In the genomic region with DNA sequence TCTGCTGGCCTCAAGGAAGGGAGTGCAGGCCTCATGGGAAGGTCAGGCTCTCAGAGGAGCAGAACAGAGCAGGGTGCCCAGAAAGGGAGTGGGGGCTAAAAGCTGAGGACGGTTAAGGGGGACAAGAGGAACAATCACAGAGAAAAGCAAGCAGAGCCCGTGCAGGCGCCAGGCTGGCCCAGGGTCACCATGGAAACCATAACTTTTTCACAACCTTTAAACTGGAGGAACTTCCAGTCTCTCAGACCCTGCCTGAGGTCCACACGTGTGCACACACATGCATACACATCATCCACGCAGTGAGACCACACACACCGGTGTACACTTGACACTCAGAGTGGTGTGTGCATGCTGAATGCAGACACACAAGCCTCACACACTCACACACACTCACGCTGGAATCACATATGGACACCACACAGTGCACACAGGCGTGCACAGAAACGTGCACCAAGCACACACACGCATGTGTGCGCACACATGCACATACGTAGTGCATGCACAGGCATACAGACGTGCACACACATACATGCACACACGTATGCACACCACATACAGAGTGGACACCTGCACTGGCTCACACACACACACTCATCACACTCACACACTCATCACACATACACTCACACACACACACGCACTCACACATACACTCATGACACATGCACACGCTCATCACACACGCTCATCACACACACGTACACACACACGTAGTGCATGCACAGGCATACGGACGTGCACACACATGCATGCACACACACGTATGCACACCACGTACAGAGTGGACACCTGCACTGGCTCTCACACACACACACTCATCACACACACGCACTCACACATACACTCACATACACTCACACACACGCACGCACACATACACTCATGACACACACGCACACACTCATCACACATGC, we compare ENCODE assay signal across 14 cellular contexts. TPM values are rescaled to one million over a fixed set of nuclear protein-coding genes. Genes with fewer than 3 reads are reported as not detected.
DNase-seq lines count a peak whose midpoint lies in the region; ATAC-seq and TF ChIP-seq lines count a peak whose summit lies in the region.
"Had no signal": no experiment of that assay in that cellular context is flagged by ENCODE, and none has a peak within 500 bp of the region (broad histone marks: within the 10 kb centered on the region; RNA-seq: fewer than 3 reads in every experiment).

No MANE protein-coding gene starts in this region.

- TF ChIP-seq CTCF in lower lobe of right lung (IDR thresholded peaks at IDR 0.05) (no peak), type B pancreatic cell (conservative IDR thresholded peaks at IDR 0.05) (no peak), glutamatergic neuron (IDR thresholded peaks at IDR 0.05; ENCODE audit: partially characterized antibody, unreplicated experiment) (no peak)

- H3K27ac ChIP-seq in lower lobe of right lung, result no peak overlapping the region
- H3K27ac ChIP-seq: 22Rv1 had no signal

- H3K9me3 Mint-ChIP-seq in activated T-helper 2 cell treated with anti-CD3 and anti-CD28 coated beads, Interferon-gamma antibody, Interleukin-2, Interleukin-4, amounts not matched to agents 10 μg/mL and 5 μg/mL and 100 μg/mL, durations not matched to agents 14 hours and 24 hours and 36 hours, result no peaks in the 10 kb centered on the region
- H3K9me3 Mint-ChIP-seq in type B pancreatic cell (no peaks in the 10 kb centered on the region), glutamatergic neuron (ENCODE audit: unreplicated experiment) (peaks cover under 1% of the 10 kb centered on the region)
- H3K9me3 Mint-ChIP-seq: activated T-cell treated with anti-CD3 and anti-CD28 coated beads, Interleukin-2, amount 50 U/mL, for 24 hours; central memory CD8-positive, alpha-beta T cell; T-helper 2 cell treated with Interferon-gamma antibody and Interleukin-4, amounts not matched to agents 5 μg/mL and 100 μg/mL, for 36 hours had no signal

- no peaks in the 10 kb centered on the region for H3K27me3 ChIP-seq in lower lobe of right lung (ENCODE audit: low read depth)

- DNase-seq in DMS79 treated with DMSO at 0.1 percent for 48 hours (lab: John Stamatoyannopoulos, UW), result peak; percentile 25
- DNase-seq in DMS79 (lab: John Stamatoyannopoulos, UW), result no peak
- peak; percentile 4 for DNase-seq in activated T-helper 2 cell treated with anti-CD3 and anti-CD28 coated beads, Interferon-gamma antibody, Interleukin-2, Interleukin-4, amounts not matched to agents 10 μg/mL and 5 μg/mL and 100 μg/mL, durations not matched to agents 14 hours and 24 hours and 36 hours (ENCODE audit: low spot score)
- DNase-seq in lower lobe of right lung, result no peak
- peak; percentile 70 for DNase-seq in type B pancreatic cell (ENCODE audit: extremely low spot score, unreplicated experiment)
- no peak for DNase-seq in glutamatergic neuron
- no peak for DNase-seq in DMS53 (lab: John Stamatoyannopoulos, UW)

- no peak overlapping the region for H3K4me3 Mint-ChIP-seq in activated T-helper 2 cell treated with anti-CD3 and anti-CD28 coated beads, Interferon-gamma antibody, Interleukin-2, Interleukin-4, amounts not matched to agents 10 μg/mL and 5 μg/mL and 100 μg/mL, durations not matched to agents 14 hours and 24 hours and 36 hours (ENCODE audit: low read depth)
- H3K4me3 Mint-ChIP-seq in type B pancreatic cell, result no peak overlapping the region
- H3K4me3 Mint-ChIP-seq in glutamatergic neuron (ENCODE audit: unreplicated experiment), result no peak overlapping the region
- H3K4me3 Mint-ChIP-seq: activated T-cell treated with anti-CD3 and anti-CD28 coated beads, Interleukin-2, amount 50 U/mL, for 24 hours; central memory CD8-positive, alpha-beta T cell; T-helper 2 cell treated with Interferon-gamma antibody and Interleukin-4, amounts not matched to agents 5 μg/mL and 100 μg/mL, for 36 hours had no signal

- intact Hi-C loops in activated T-helper 2 cell treated with anti-CD3 and anti-CD28 coated beads, Interferon-gamma antibody, Interleukin-2, Interleukin-4, amounts not matched to agents 10 μg/mL and 5 μg/mL and 100 μg/mL, durations not matched to agents 14 hours and 24 hours and 36 hours (cut with micrococcal nuclease), result no loop called here
- intact Hi-C loops in lower lobe of right lung (cut with DNase I), result no loop called here

- H3K4me3 ChIP-seq in lower lobe of right lung, result no peak overlapping the region

- no peaks in the 10 kb centered on the region for H3K36me3 Mint-ChIP-seq in activated T-helper 2 cell treated with anti-CD3 and anti-CD28 coated beads, Interferon-gamma antibody, Interleukin-2, Interleukin-4, amounts not matched to agents 10 μg/mL and 5 μg/mL and 100 μg/mL, durations not matched to agents 14 hours and 24 hours and 36 hours (ENCODE audit: low read depth)
- H3K36me3 Mint-ChIP-seq in type B pancreatic cell, result no peaks in the 10 kb centered on the region
- H3K36me3 Mint-ChIP-seq in glutamatergic neuron (ENCODE audit: unreplicated experiment), result no peaks in the 10 kb centered on the region

- H3K27ac Mint-ChIP-seq in activated T-helper 2 cell treated with anti-CD3 and anti-CD28 coated beads, Interferon-gamma antibody, Interleukin-2, Interleukin-4, amounts not matched to agents 10 μg/mL and 5 μg/mL and 100 μg/mL, durations not matched to agents 14 hours and 24 hours and 36 hours, result no peak overlapping the region
- H3K27ac Mint-ChIP-seq in type B pancreatic cell, result no peak overlapping the region
- H3K27ac Mint-ChIP-seq in glutamatergic neuron (ENCODE audit: unreplicated experiment), result no peak overlapping the region
- H3K27ac Mint-ChIP-seq: activated T-cell treated with anti-CD3 and anti-CD28 coated beads, Interleukin-2, amount 50 U/mL, for 24 hours; T-helper 2 cell treated with Interferon-gamma antibody and Interleukin-4, amounts not matched to agents 5 μg/mL and 100 μg/mL, for 36 hours had no signal

- ATAC-seq in lower lobe of right lung (peak; percentile 4 to 30), HG03521 (IDR thresholded peaks at IDR 0.05; ENCODE audit: unreplicated experiment) (no peak)

- H3K9me3 ChIP-seq in lower lobe of right lung, result no peaks in the 10 kb centered on the region

- no peaks in the 10 kb centered on the region for H3K4me1 Mint-ChIP-seq in activated T-helper 2 cell treated with anti-CD3 and anti-CD28 coated beads, Interferon-gamma antibody, Interleukin-2, Interleukin-4, amounts not matched to agents 10 μg/mL and 5 μg/mL and 100 μg/mL, durations not matched to agents 14 hours and 24 hours and 36 hours (ENCODE audit: low read depth)
- H3K4me1 Mint-ChIP-seq in type B pancreatic cell (ENCODE audit: unreplicated experiment) (no peaks in the 10 kb centered on the region), glutamatergic neuron (ENCODE audit: low read depth, unreplicated experiment) (peaks cover 2% of the 10 kb centered on the region)
- H3K4me1 Mint-ChIP-seq: central memory CD8-positive, alpha-beta T cell had no signal

- H3K36me3 ChIP-seq in lower lobe of right lung, result no peaks in the 10 kb centered on the region

- H3K4me1 ChIP-seq in lower lobe of right lung, result peaks cover 36% of the 10 kb centered on the region

- H3K27me3 Mint-ChIP-seq in activated T-helper 2 cell treated with anti-CD3 and anti-CD28 coated beads, Interferon-gamma antibody, Interleukin-2, Interleukin-4, amounts not matched to agents 10 μg/mL and 5 μg/mL and 100 μg/mL, durations not matched to agents 14 hours and 24 hours and 36 hours (ENCODE audit: low read depth), result no peaks in the 10 kb centered on the region
- no peaks in the 10 kb centered on the region for H3K27me3 Mint-ChIP-seq in type B pancreatic cell
- H3K27me3 Mint-ChIP-seq in glutamatergic neuron (ENCODE audit: unreplicated experiment), result peaks cover 1% of the 10 kb centered on the region
- H3K27me3 Mint-ChIP-seq: activated T-cell treated with anti-CD3 and anti-CD28 coated beads, Interleukin-2, amount 50 U/mL, for 24 hours; central memory CD8-positive, alpha-beta T cell had no signal

RNA-seq across cellular contexts. Expression of gene SNED1, which starts 37.2 kb away (rescaled TPM):
- total RNA-seq in activated T-helper 2 cell treated with anti-CD3 and anti-CD28 coated beads, Interferon-gamma antibody, Interleukin-2, Interleukin-4, amounts not matched to agents 10 μg/mL and 5 μg/mL and 100 μg/mL, durations not matched to agents 14 hours and 24 hours and 36 hours, result 1.5 and 1.7 TPM in 2 replicates
- total RNA-seq in lower lobe of right lung (36.2 TPM), type B pancreatic cell (ENCODE audit: low replicate concordance) (9.7 and 140 TPM in 2 replicates), glutamatergic neuron (ENCODE audit: unreplicated experiment) (2.8 TPM)

RNA-seq across cellular contexts. Expression of gene CROCC2, which starts 55.1 kb away (rescaled TPM):
- not detected in 2 replicates for total RNA-seq in activated T-helper 2 cell treated with anti-CD3 and anti-CD28 coated beads, Interferon-gamma antibody, Interleukin-2, Interleukin-4, amounts not matched to agents 10 μg/mL and 5 μg/mL and 100 μg/mL, durations not matched to agents 14 hours and 24 hours and 36 hours
- total RNA-seq in lower lobe of right lung (3.4 TPM), type B pancreatic cell (ENCODE audit: low replicate concordance) (0.68 and 0.98 TPM in 2 replicates), glutamatergic neuron (ENCODE audit: unreplicated experiment) (not detected)
- total RNA-seq: left cardiac atrium, pulmonary artery endothelial cell had no signal

Comparison
In these comparisons a context has a peak if more than half of its experiments do, and no peak if none do; other contexts are left out.
1. DNase-seq: peak in DMS79 treated with DMSO at 0.1 percent for 48 hours (single experiment), activated T-helper 2 cell treated with anti-CD3 and anti-CD28 coated beads, Interferon-gamma antibody, Interleukin-2, Interleukin-4, amounts not matched to agents 10 μg/mL and 5 μg/mL and 100 μg/mL, durations not matched to agents 14 hours and 24 hours and 36 hours (single experiment) and type B pancreatic cell (single experiment); none in DMS79 (single experiment), lower lobe of right lung (single experiment), glutamatergic neuron (single experiment) and DMS53 (single experiment).